In genomic region chr4:150567070-150567469, GRCh38 we compare ENCODE assay signal across 8 cellular contexts. TPM values are rescaled to one million over a fixed set of nuclear protein-coding genes. Genes with fewer than 3 reads are reported as not detected.
"Had no signal": no experiment of that assay in that cellular context is flagged by ENCODE, and none has a peak within 500 bp of the region (broad histone marks: within the 10 kb centered on the region; RNA-seq: fewer than 3 reads in every experiment).

No MANE protein-coding gene starts in this region.

- FAIRE-seq: H1, H54, HTR-8/SVneo had no signal

- H2AFZ ChIP-seq: GM23338 had no signal

- H3K4me3 ChIP-seq: GM23338 had no signal

- H3K4me2 ChIP-seq: GM23338 had no signal

- DNase-seq: H9, HCEC 1CT, KG1 had no signal

- ATAC-seq: GM23338 had no signal

RNA-seq across cellular contexts. Expression of gene MAB21L2, which starts 14.9 kb away (rescaled TPM):
- total RNA-seq: GM23338, H1, H9, HT-29 had no signal
